Comparison of ENCODE assay signal across 8 cellular contexts in the genomic region with DNA sequence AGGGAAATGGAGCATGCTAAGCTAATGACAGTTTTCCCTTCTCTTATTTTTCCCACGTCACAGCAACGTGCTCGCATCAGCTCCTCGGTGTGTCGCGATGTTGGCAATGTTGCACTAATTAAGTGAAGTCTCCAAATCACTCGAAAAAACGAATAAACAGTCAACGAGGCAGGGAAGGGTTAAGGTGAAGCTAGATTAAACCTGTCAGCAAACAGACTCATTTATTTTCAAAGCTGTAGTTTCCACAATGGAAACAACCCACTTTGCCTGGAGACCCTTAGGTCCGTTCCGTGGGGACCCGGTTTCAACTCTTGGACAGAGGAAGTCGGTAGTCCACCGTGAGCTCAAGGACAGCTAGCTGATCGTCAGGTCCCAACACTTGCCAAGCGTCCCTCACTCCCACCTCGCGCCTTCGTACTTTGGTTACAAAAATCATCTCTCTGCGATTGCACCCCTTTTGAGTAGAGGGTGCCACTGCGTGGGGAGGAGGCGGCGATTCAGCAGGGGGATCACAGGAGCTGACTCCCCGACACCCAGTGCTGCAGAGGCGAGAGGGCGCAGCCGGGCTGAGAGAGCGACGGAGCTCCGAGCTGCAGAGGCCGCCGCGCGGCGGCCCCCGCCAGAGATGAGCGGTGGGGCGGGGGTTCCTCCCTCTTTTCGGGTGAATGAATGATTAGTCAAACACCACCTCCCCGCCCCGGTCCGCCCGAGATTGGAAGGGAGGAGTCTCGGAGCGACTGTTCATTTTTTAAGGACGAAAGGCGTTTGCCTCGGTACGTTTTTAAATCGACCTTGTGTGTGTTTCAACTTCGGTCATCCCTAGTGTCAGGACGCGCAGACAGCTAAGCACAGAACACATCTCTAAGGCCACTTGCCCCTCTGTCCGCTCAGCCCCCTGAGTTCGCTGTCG. TPM values are rescaled to one million over a fixed set of nuclear protein-coding genes. Genes with fewer than 3 reads are reported as not detected.
DNase-seq lines count a peak whose midpoint lies in the region; ATAC-seq and TF ChIP-seq lines count a peak whose summit lies in the region.

No MANE protein-coding gene starts in this region.

- CTCF ChIA-PET in CD8-positive, alpha-beta T cell (lab: Charles Lee), result interaction anchor here (1.3 to 2.1 kb wide), 2 partner anchors 9 to 29 kb away, joined by 3 to 9 read pairs; no protein-coding TSS in a partner anchor
- CTCF ChIA-PET in HCT116 (lab: Charles Lee) (interaction anchor here (2.1 to 2.2 kb wide), 2 partner anchors 9 to 29 kb away, joined by 8 read pairs; no protein-coding TSS in a partner anchor), activated B cell treated with CpG ODN at 0.5 μM for 24 hours (lab: Charles Lee) (interaction anchor here (1.2 to 1.7 kb wide), 2 partner anchors 9 to 29 kb away, joined by 3 to 7 read pairs; no protein-coding TSS in a partner anchor)

- intact Hi-C loops in CD8-positive, alpha-beta T cell (cut with DNase I, micrococcal nuclease), result no loop called here
- intact Hi-C loops in HCT116 (cut with micrococcal nuclease) (no loop called here), activated B cell treated with CpG ODN at 0.5 μM for 24 hours (cut with micrococcal nuclease) (no loop called here)

- no peak overlapping the region for H3K9ac ChIP-seq in HCT116 (ENCODE audit: low read length)

- no peak for DNase-seq in CD8-positive, alpha-beta T cell
- no peak for DNase-seq in HCT116 (ENCODE audit: low read depth, low spot score)
- no peak for DNase-seq in activated B cell treated with CpG ODN at 0.5 μM for 24 hours
- peak; percentile 65 for DNase-seq in fibroblast of peridontal ligament (ENCODE audit: extremely low read depth)
- peak; percentile 70 for DNase-seq in myocyte (ENCODE audit: low read depth)
- DNase-seq in tibial nerve (ENCODE audit: low spot score in 2 of 2), result peak; percentile 33 to 56
- DNase-seq in DMS153 (lab: John Stamatoyannopoulos, UW), result no peak

- 4 to 6% methylated on average over 50 to 53 of the region's 56 CpGs for WGBS in tibial nerve, 2 donors

- no peak for TF ChIP-seq RAD21 in HCT116 (IDR thresholded peaks at IDR 0.05; ENCODE audit: low read depth)

- no peak for TF ChIP-seq POLR2A in HCT116 (IDR thresholded peaks at IDR 0.05; ENCODE audit: borderline replicate concordance, extremely low read depth, insufficient read depth, insufficient read length)
- no peak for TF ChIP-seq POLR2A in tibial nerve (IDR thresholded peaks at IDR 0.05)

- BruUV-seq in HCT116 (replicated peaks; lab: Mats Ljungman, UMichigan), result no TSS peak

- no peaks in the 10 kb centered on the region for H3K36me3 ChIP-seq in CD8-positive, alpha-beta T cell (ENCODE audit: insufficient read depth, low read length)
- H3K36me3 ChIP-seq in HCT116 (ENCODE audit: control insufficient read depth in 1 of 2, insufficient read depth in 2 of 2, low read length in 2 of 2), result no peaks in the 10 kb centered on the region
- H3K36me3 ChIP-seq in tibial nerve, result no peaks in the 10 kb centered on the region

- no peak for ATAC-seq in CD8-positive, alpha-beta T cell
- ATAC-seq in HCT116 (peak; percentile 39), activated B cell treated with CpG ODN at 0.5 μM for 24 hours (ENCODE audit: low read depth) (no peak), HG02763 (IDR thresholded peaks at IDR 0.05; ENCODE audit: unreplicated experiment) (no peak)

- no peak for TF ChIP-seq CTCF in CD8-positive, alpha-beta T cell (IDR thresholded peaks at IDR 0.05)
- no peak for TF ChIP-seq CTCF in HCT116 (IDR thresholded peaks at IDR 0.05 in 2 of 3, conservative IDR thresholded peaks at IDR 0.05 in 1 of 3; ENCODE audit: borderline replicate concordance in 1 of 3, insufficient read depth in 1 of 3, low read depth in 2 of 3, low read length in 2 of 3)
- TF ChIP-seq CTCF in activated B cell treated with CpG ODN at 0.5 μM for 24 hours (IDR thresholded peaks at IDR 0.05), result no peak
- TF ChIP-seq CTCF in tibial nerve (IDR thresholded peaks at IDR 0.05), result no peak

- H2AFZ ChIP-seq in HCT116 (ENCODE audit: low read depth, low read length, poor library complexity, severe bottlenecking), result no peak overlapping the region

- H3K4me3 Mint-ChIP-seq in CD8-positive, alpha-beta T cell, result peak overlapping the region; percentile 72
- H3K4me3 Mint-ChIP-seq in activated B cell treated with CpG ODN at 0.5 μM for 24 hours, result peak overlapping the region; percentile 75

- peak overlapping the region; percentile 28 for H3K4me3 ChIP-seq in CD8-positive, alpha-beta T cell (ENCODE audit: low read depth, low read length)
- peak overlapping the region; percentile 38 to 53 for H3K4me3 ChIP-seq in HCT116 (replicated peaks in 1 of 2; ENCODE audit: low read depth in 1 of 2, low read length in 2 of 2)
- H3K4me3 ChIP-seq in tibial nerve, result peak overlapping the region; percentile 39 to 76 (median 65)

- H3K9me3 Mint-ChIP-seq in CD8-positive, alpha-beta T cell, result no peaks in the 10 kb centered on the region
- no peaks in the 10 kb centered on the region for H3K9me3 Mint-ChIP-seq in activated B cell treated with CpG ODN at 0.5 μM for 24 hours

- H3K79me2 ChIP-seq in HCT116 (ENCODE audit: insufficient read depth, low read length), result no peaks in the 10 kb centered on the region

- no peaks in the 10 kb centered on the region for H4K20me1 ChIP-seq in HCT116 (ENCODE audit: insufficient read depth)

- peaks cover 7% of the 10 kb centered on the region for H3K27me3 ChIP-seq in CD8-positive, alpha-beta T cell (ENCODE audit: insufficient read depth, low read length)
- H3K27me3 ChIP-seq in HCT116 (ENCODE audit: insufficient read depth, low read length), result peaks cover 23% of the 10 kb centered on the region
- peaks cover 0 to 28% of the 10 kb centered on the region in 2 donors for H3K27me3 ChIP-seq in tibial nerve

- H3K9me2 ChIP-seq in HCT116 (ENCODE audit: insufficient read depth), result no peaks in the 10 kb centered on the region

- RAD21 ChIA-PET in HCT116 (lab: Charles Lee; ENCODE audit: low non-redundant PET in 1 of 2, low total read pairs in 2 of 2, uncharacterized antibody in 2 of 2, unreplicated experiment in 2 of 2), result no interaction called here

- peaks cover 61% of the 10 kb centered on the region for H3K27me3 Mint-ChIP-seq in CD8-positive, alpha-beta T cell (ENCODE audit: low read depth)
- H3K27me3 Mint-ChIP-seq in activated B cell treated with CpG ODN at 0.5 μM for 24 hours, result peaks cover 57% of the 10 kb centered on the region

- TF ChIP-seq EP300 in tibial nerve (IDR thresholded peaks at IDR 0.05), result no peak

- no peaks in the 10 kb centered on the region for H3K9me3 ChIP-seq in CD8-positive, alpha-beta T cell (ENCODE audit: low read length)
- H3K9me3 ChIP-seq in HCT116 (ENCODE audit: control insufficient read depth in 1 of 2, insufficient read depth in 1 of 2, low read depth in 1 of 2, low read length in 2 of 2), result no peaks in the 10 kb centered on the region
- no peaks in the 10 kb centered on the region for H3K9me3 ChIP-seq in tibial nerve

- H3K4me1 ChIP-seq in CD8-positive, alpha-beta T cell (ENCODE audit: insufficient read depth, low read length), result peaks cover 5% of the 10 kb centered on the region
- H3K4me1 ChIP-seq in HCT116 (ENCODE audit: control insufficient read depth in 1 of 2, insufficient read depth in 2 of 2, low read length in 2 of 2), result peaks cover 0 to 7% of the 10 kb centered on the region in 2 experiments; a peak in 1 of 4 replicates
- peaks cover 0 to 26% (median 3%) of the 10 kb centered on the region in 4 donors for H3K4me1 ChIP-seq in tibial nerve

- H3K36me3 Mint-ChIP-seq in CD8-positive, alpha-beta T cell, result no peaks in the 10 kb centered on the region
- no peaks in the 10 kb centered on the region for H3K36me3 Mint-ChIP-seq in activated B cell treated with CpG ODN at 0.5 μM for 24 hours (ENCODE audit: low read depth)

- no peak overlapping the region for H3K27ac ChIP-seq in CD8-positive, alpha-beta T cell (ENCODE audit: low read depth, low read length)
- H3K27ac ChIP-seq in HCT116 (ENCODE audit: low read depth, low read length) (no peak overlapping the region; the same call in 1 of the 2 replicates), tibial nerve (peak overlapping the region in 3 of 4 donors; percentile 65 to 77 (median 67))

- H3K4me2 ChIP-seq in HCT116 (ENCODE audit: low read length), result peak overlapping the region; percentile 74

- POLR2A ChIA-PET in CD8-positive, alpha-beta T cell (lab: Charles Lee), result no interaction called here
- POLR2A ChIA-PET in HCT116 (lab: Charles Lee) (no interaction called here), activated B cell treated with CpG ODN at 0.5 μM for 24 hours (lab: Charles Lee) (interaction anchor here (0.7 kb wide), 1 partner anchor 8 kb away, joined by 3 read pairs; no protein-coding TSS in a partner anchor)

- peaks cover 9% of the 10 kb centered on the region for H3K4me1 Mint-ChIP-seq in CD8-positive, alpha-beta T cell (ENCODE audit: low read depth)
- H3K4me1 Mint-ChIP-seq in activated B cell treated with CpG ODN at 0.5 μM for 24 hours, result peaks cover 15% of the 10 kb centered on the region

- no peak overlapping the region for H3K27ac Mint-ChIP-seq in CD8-positive, alpha-beta T cell
- H3K27ac Mint-ChIP-seq in activated B cell treated with CpG ODN at 0.5 μM for 24 hours, result no peak overlapping the region

TF ChIP-seq in HCT116, 20 proteins besides CTCF, POLR2A, EP300 and RAD21:
- no peak for TF ChIP-seq JUND (IDR thresholded peaks at IDR 0.05)

RNA-seq across cellular contexts. Expression of gene BMPER, which starts 1.3 kb away (rescaled TPM):
- total RNA-seq in CD8-positive, alpha-beta T cell, result not detected
- total RNA-seq in HCT116 (2021; ENCODE audit: unreplicated experiment) (not detected), activated B cell treated with CpG ODN at 0.5 μM for 24 hours (not detected in 2 replicates), myocyte (1.3 and 3.1 TPM in 2 replicates), tibial nerve (10 to 100 TPM in 2 of 4 donors, 1 to 10 TPM in 2; 3.1 to 33.3 (median 8.0) TPM)
- polyA plus RNA-seq in HCT116 (2012), result 0.03 TPM in 1 of 2 replicates, not detected in the other
- polyA plus RNA-seq in myocyte (2012), result 2.2 TPM

Comparison
In these comparisons a context has a peak if more than half of its experiments do, and no peak if none do; other contexts are left out.
1. DNase-seq: peak in fibroblast of peridontal ligament (single experiment), myocyte (single experiment) and tibial nerve (2 of 2); none in CD8-positive, alpha-beta T cell (0 of 7), HCT116 (single experiment), activated B cell treated with CpG ODN at 0.5 μM for 24 hours (single experiment) and DMS153 (single experiment).
2. H3K27ac ChIP-seq: peak in tibial nerve (3 of 4); none in CD8-positive, alpha-beta T cell (single experiment) and HCT116 (single experiment).
3. Peak in every context shown above with its lines, with median percentiles within 50 percentile points of each other: H3K4me3 ChIP-seq.